ENCODE assay signal across 1 cellular context in the genomic region with DNA sequence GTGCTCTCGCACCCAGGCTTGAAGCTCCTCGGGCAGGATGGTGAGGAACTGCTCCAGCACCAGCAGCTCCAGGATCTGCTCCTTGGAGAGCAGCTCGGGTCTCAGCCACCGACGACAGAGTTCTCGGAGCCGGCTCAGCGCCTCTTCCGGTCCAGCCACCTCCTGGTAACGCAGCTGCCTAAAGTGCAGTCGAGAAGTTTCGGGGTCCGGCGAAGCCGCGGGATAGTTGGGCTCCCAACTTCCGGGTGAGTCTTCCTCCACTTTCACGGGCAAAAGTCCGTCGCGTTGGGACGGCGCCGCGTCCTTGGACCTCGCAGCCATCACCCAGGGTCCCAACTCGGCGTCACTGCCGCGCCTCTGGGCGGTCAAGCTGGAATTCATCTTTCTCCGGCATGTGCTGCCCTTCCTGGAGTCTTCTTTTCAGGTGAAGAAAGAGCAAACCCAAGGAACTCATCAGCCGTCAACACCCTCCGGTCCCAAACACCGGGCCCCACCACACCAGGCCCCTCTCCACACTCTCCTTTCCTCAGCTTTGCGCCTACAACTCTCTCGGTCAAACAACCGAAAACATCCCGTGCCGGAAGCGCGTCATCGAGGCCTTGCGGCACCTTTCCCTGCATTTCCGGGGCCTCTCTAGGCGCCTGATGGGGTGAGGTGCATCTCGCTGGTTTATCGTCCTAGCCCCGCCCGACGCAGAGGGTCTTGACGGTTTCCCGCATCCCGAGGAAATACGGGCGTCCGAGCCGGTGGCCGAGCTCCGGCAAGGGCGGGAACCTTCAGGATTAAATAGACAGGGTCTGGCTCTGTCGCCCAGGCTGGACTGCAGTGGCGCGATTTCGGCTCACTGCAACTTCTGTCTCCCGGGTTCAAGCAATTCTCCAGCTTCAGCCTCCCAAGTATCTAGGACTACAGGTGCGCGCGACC.
TF ChIP-seq lines count a peak whose summit lies in the region.

A gene (minus strand): TSS at position 569 of the 924 bp plus-strand sequence. CDS start 188 bp downstream, at position 381.

TF ChIP-seq in IMR-90, 13 proteins besides CTCF, POLR2A, EP300 and RAD21:
- TF ChIP-seq CEBPB (IDR thresholded peaks at IDR 0.05; ENCODE audit: low read depth, low read length) (peak; percentile 78), RFX5 (IDR thresholded peaks at IDR 0.05; ENCODE audit: low read depth, low read length) (no peak), MAFK (IDR thresholded peaks at IDR 0.05; ENCODE audit: low read depth, low read length) (no peak), MXI1 (IDR thresholded peaks at IDR 0.05; ENCODE audit: borderline replicate concordance, low read depth, low read length) (peak; percentile 45; the same call in 1 of the 2 replicates), RCOR1 (IDR thresholded peaks at IDR 0.05; ENCODE audit: insufficient replicate concordance, low read length) (no peak), NFE2L2 (IDR thresholded peaks at IDR 0.05; ENCODE audit: low read depth, low read length) (no peak), CHD1 (IDR thresholded peaks at IDR 0.05; ENCODE audit: low read depth, low read length) (no peak), BHLHE40 (IDR thresholded peaks at IDR 0.05; ENCODE audit: low read depth, low read length) (peak; percentile 91), MAZ (IDR thresholded peaks at IDR 0.05; ENCODE audit: borderline replicate concordance, low read depth, low read length) (peak; percentile 69; the same call in 1 of the 2 replicates)
